ENCODE assay signal across 1 cellular context in genomic region chr2:27216416-27217137, GRCh38.
TF ChIP-seq lines count a peak whose summit lies in the region.

No MANE protein-coding gene starts in this region.

TF ChIP-seq in GM23338, 12 proteins besides CTCF, POLR2A, EP300 and RAD21 (continued from another document):
- TF ChIP-seq, protein P1, sequence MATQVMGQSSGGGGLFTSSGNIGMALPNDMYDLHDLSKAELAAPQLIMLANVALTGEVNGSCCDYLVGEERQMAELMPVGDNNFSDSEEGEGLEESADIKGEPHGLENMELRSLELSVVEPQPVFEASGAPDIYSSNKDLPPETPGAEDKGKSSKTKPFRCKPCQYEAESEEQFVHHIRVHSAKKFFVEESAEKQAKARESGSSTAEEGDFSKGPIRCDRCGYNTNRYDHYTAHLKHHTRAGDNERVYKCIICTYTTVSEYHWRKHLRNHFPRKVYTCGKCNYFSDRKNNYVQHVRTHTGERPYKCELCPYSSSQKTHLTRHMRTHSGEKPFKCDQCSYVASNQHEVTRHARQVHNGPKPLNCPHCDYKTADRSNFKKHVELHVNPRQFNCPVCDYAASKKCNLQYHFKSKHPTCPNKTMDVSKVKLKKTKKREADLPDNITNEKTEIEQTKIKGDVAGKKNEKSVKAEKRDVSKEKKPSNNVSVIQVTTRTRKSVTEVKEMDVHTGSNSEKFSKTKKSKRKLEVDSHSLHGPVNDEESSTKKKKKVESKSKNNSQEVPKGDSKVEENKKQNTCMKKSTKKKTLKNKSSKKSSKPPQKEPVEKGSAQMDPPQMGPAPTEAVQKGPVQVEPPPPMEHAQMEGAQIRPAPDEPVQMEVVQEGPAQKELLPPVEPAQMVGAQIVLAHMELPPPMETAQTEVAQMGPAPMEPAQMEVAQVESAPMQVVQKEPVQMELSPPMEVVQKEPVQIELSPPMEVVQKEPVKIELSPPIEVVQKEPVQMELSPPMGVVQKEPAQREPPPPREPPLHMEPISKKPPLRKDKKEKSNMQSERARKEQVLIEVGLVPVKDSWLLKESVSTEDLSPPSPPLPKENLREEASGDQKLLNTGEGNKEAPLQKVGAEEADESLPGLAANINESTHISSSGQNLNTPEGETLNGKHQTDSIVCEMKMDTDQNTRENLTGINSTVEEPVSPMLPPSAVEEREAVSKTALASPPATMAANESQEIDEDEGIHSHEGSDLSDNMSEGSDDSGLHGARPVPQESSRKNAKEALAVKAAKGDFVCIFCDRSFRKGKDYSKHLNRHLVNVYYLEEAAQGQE (IDR thresholded peaks at IDR 0.05; ENCODE audit: unreplicated experiment): no peak
